Comparison of ENCODE assay signal across 15 cellular contexts in genomic region chr12:40168001-40168400, GRCh38. TPM values are rescaled to one million over a fixed set of nuclear protein-coding genes. Genes with fewer than 3 reads are reported as not detected.
DNase-seq lines count a peak whose midpoint lies in the region; ATAC-seq, FAIRE-seq and TF ChIP-seq lines count a peak whose summit lies in the region.
"Had no signal": no experiment of that assay in that cellular context is flagged by ENCODE, and none has a peak within 500 bp of the region (broad histone marks: within the 10 kb centered on the region; RNA-seq: fewer than 3 reads in every experiment).

No MANE protein-coding gene starts in this region.

- peaks cover 11% of the 10 kb centered on the region for H3K36me3 Mint-ChIP-seq in activated CD8-positive, alpha-beta memory T cell treated with anti-CD3 and anti-CD28 coated beads, Interleukin-2, amount 10 ng/mL, durations not matched to agents 7 days and 5 days
- H3K36me3 Mint-ChIP-seq in stimulated activated naive B cell treated with anti-CD40 and anti-IgM and Interleukin-4, amounts not matched to agents 10 μg/mL and 1 μg/mL and 100 μg/mL, for 72 hours = peaks cover 7 to 14% of the 10 kb centered on the region in 2 donors

- TF ChIP-seq EP300 in HepG2 (IDR thresholded peaks at IDR 0.05; ENCODE audit: low read depth in 2 of 2, low read length in 2 of 2) (no peak), HepG2 (CRISPR knock-in tag; IDR thresholded peaks at IDR 0.05; ENCODE audit: borderline replicate concordance) (no peak)

- H3K4me2 ChIP-seq in HepG2 (ENCODE audit: low read depth, low read length) = no peak overlapping the region

- peaks cover 11% of the 10 kb centered on the region for H3K9me3 Mint-ChIP-seq in activated CD8-positive, alpha-beta memory T cell treated with anti-CD3 and anti-CD28 coated beads, Interleukin-2, amount 10 ng/mL, durations not matched to agents 7 days and 5 days (ENCODE audit: low read depth)
- H3K9me3 Mint-ChIP-seq in stimulated activated naive B cell treated with anti-CD40 and anti-IgM and Interleukin-4, amounts not matched to agents 10 μg/mL and 1 μg/mL and 100 μg/mL, for 72 hours = peaks cover 6 to 9% of the 10 kb centered on the region in 2 donors

- H3K9ac ChIP-seq in HepG2 (ENCODE audit: insufficient read depth, low read depth, low read length) = no peak overlapping the region
- H3K9ac ChIP-seq: KMS-11 had no signal

- no peak overlapping the region for H3K27ac ChIP-seq in HepG2 (ENCODE audit: extremely low read length, insufficient read depth, low read length)
- H3K27ac ChIP-seq: KMS-11, thyroid gland had no signal

- H3K27me3 ChIP-seq in HepG2 (ENCODE audit: control insufficient read depth in 1 of 2, insufficient read depth in 2 of 2, low read length in 2 of 2) = no peaks in the 10 kb centered on the region
- H3K27me3 ChIP-seq: thyroid gland had no signal

- H3K4me3 ChIP-seq in HepG2 (replicated peaks in 1 of 3; ENCODE audit: insufficient read depth in 1 of 3, low read depth in 2 of 3, low read length in 3 of 3) = no peak overlapping the region
- H3K4me3 ChIP-seq: thyroid gland had no signal

- H3K4me3 Mint-ChIP-seq in activated CD8-positive, alpha-beta memory T cell treated with anti-CD3 and anti-CD28 coated beads, Interleukin-2, amount 10 ng/mL, durations not matched to agents 7 days and 5 days = peak overlapping the region; percentile 9
- peak overlapping the region; percentile 41 to 44 for H3K4me3 Mint-ChIP-seq in stimulated activated naive B cell treated with anti-CD40 and anti-IgM and Interleukin-4, amounts not matched to agents 10 μg/mL and 1 μg/mL and 100 μg/mL, for 72 hours

- peaks cover 7% of the 10 kb centered on the region for H3K27me3 Mint-ChIP-seq in activated CD8-positive, alpha-beta memory T cell treated with anti-CD3 and anti-CD28 coated beads, Interleukin-2, amount 10 ng/mL, durations not matched to agents 7 days and 5 days
- H3K27me3 Mint-ChIP-seq in stimulated activated naive B cell treated with anti-CD40 and anti-IgM and Interleukin-4, amounts not matched to agents 10 μg/mL and 1 μg/mL and 100 μg/mL, for 72 hours = no peaks in the 10 kb centered on the region

- no peak for TF ChIP-seq CTCF in HepG2 (CRISPR knock-in tag; IDR thresholded peaks at IDR 0.05)

- BruUV-seq in HepG2 (replicated peaks; lab: Mats Ljungman, UMichigan) = no TSS peak

- ATAC-seq in activated CD8-positive, alpha-beta memory T cell treated with anti-CD3 and anti-CD28 coated beads, Interleukin-2, amount 10 ng/mL, durations not matched to agents 7 days and 5 days = no peak
- ATAC-seq in HG02588 (IDR thresholded peaks at IDR 0.05; ENCODE audit: unreplicated experiment) (peak; percentile 52), HG03354 (IDR thresholded peaks at IDR 0.05; ENCODE audit: poor library complexity, severe bottlenecking, unreplicated experiment) (peak; percentile 63), HepG2 (no peak)
- peak; percentile 40 to 52 for ATAC-seq in stimulated activated naive B cell treated with anti-CD40 and anti-IgM and Interleukin-4, amounts not matched to agents 10 μg/mL and 1 μg/mL and 100 μg/mL, for 72 hours (replicated peaks)

- intact Hi-C loops in HepG2 (cut with micrococcal nuclease; ENCODE audit: unreplicated experiment) = no loop called here

- H3K79me2 ChIP-seq in HepG2 (ENCODE audit: insufficient read depth, low read length) = no peaks in the 10 kb centered on the region

- no peak for FAIRE-seq in HepG2 (lab: Jason Lieb, UNC)
- FAIRE-seq: A204.1, H1 had no signal

- no peaks in the 10 kb centered on the region for H3K4me1 ChIP-seq in HepG2 (ENCODE audit: insufficient read depth, low read length)
- H3K4me1 ChIP-seq: thyroid gland had no signal

- no peak for TF ChIP-seq POLR2A in HepG2 (IDR thresholded peaks at IDR 0.05; ENCODE audit: insufficient read depth in 1 of 2, low read depth in 2 of 2, low read length in 2 of 2)

- no peak for TF ChIP-seq RAD21 in HepG2 (CRISPR knock-in tag; IDR thresholded peaks at IDR 0.05)

- peaks cover 8% of the 10 kb centered on the region; the same call in 1 of the 2 replicates for H3K9me3 ChIP-seq in HepG2 (ENCODE audit: low read length)
- H3K9me3 ChIP-seq: thyroid gland had no signal

- H3K4me1 Mint-ChIP-seq in activated CD8-positive, alpha-beta memory T cell treated with anti-CD3 and anti-CD28 coated beads, Interleukin-2, amount 10 ng/mL, durations not matched to agents 7 days and 5 days = peaks cover 16% of the 10 kb centered on the region
- H3K4me1 Mint-ChIP-seq in stimulated activated naive B cell treated with anti-CD40 and anti-IgM and Interleukin-4, amounts not matched to agents 10 μg/mL and 1 μg/mL and 100 μg/mL, for 72 hours = peaks cover 15 to 46% of the 10 kb centered on the region in 2 donors

- WGBS in HepG2 (ENCODE audit: low lambda C conversion rate) = 18% methylated on average over 3 of the region's 3 CpGs

- no peak overlapping the region for H3K27ac Mint-ChIP-seq in activated CD8-positive, alpha-beta memory T cell treated with anti-CD3 and anti-CD28 coated beads, Interleukin-2, amount 10 ng/mL, durations not matched to agents 7 days and 5 days
- H3K27ac Mint-ChIP-seq in stimulated activated naive B cell treated with anti-CD40 and anti-IgM and Interleukin-4, amounts not matched to agents 10 μg/mL and 1 μg/mL and 100 μg/mL, for 72 hours = peak overlapping the region; percentile 68

- DNase-seq in activated CD8-positive, alpha-beta memory T cell treated with anti-CD3 and anti-CD28 coated beads, Interleukin-2, amount 10 ng/mL, durations not matched to agents 7 days and 5 days = no peak
- no peak for DNase-seq in activated CD8-positive, alpha-beta memory T cell treated with anti-CD3 and anti-CD28 coated beads, Interleukin-2, amount 50 U/mL, for 4 hours
- DNase-seq in stimulated activated naive B cell treated with anti-CD40 and anti-IgM and Interleukin-4, amounts not matched to agents 10 μg/mL and 1 μg/mL and 100 μg/mL, for 72 hours = no peak
- no peak for DNase-seq in HT-29 (ENCODE audit: low spot score)
- DNase-seq in ecto neural progenitor cell (ENCODE audit: low spot score) = no peak
- no peak for DNase-seq in HepG2 (ENCODE audit: low spot score)
- DNase-seq: activated CD4-positive, alpha-beta T cell treated with anti-CD3 and anti-CD28 coated beads, Interleukin-2, amount 50 U/mL, for 4 hours; DND-41; NCI-H748 treated with DMSO at 0.1 percent for 48 hours; thyroid gland had no signal

- CTCF ChIA-PET in activated CD8-positive, alpha-beta memory T cell treated with anti-CD3 and anti-CD28 coated beads, Interleukin-2, amount 10 ng/mL, durations not matched to agents 7 days and 5 days (lab: Charles Lee) = no interaction called here
- CTCF ChIA-PET in HepG2 (lab: Yijun Ruan, JAX; ENCODE audit: low intra/inter-chr PET ratio, low total read pairs) = no interaction called here

- no peaks in the 10 kb centered on the region for H3K36me3 ChIP-seq in HepG2 (replicated peaks in 1 of 2; ENCODE audit: control insufficient read depth in 1 of 2, insufficient read depth in 2 of 2, low read length in 2 of 2)
- H3K36me3 ChIP-seq: thyroid gland had no signal

- in situ Hi-C loops in HepG2 (cut with HindIII; ENCODE audit: extremely low pct_ligation_motif_present, low pct_unique_long_range_greater_than_20kb) = no loop called here

- no peak overlapping the region for H2AFZ ChIP-seq in HepG2 (ENCODE audit: low read length)

- POLR2A ChIA-PET in HepG2 (lab: Yijun Ruan, JAX) = no interaction called here

- H4K20me1 ChIP-seq in HepG2 (ENCODE audit: insufficient read depth, low read length) = no peaks in the 10 kb centered on the region

TF ChIP-seq in HepG2, 621 proteins besides CTCF, POLR2A, EP300 and RAD21 (continues in another document):
- TF ChIP-seq KAT2B (IDR thresholded peaks at IDR 0.05; ENCODE audit: borderline replicate concordance, low read depth, low read length) = no peak
- no peak for TF ChIP-seq SRSF9 (IDR thresholded peaks at IDR 0.05; ENCODE audit: borderline replicate concordance, insufficient read depth, low read depth, low read length, poor library complexity, severe bottlenecking)
- no peak for TF ChIP-seq ZNF20 (CRISPR knock-in tag; IDR thresholded peaks at IDR 0.05)
- TF ChIP-seq JDP2 (CRISPR knock-in tag; IDR thresholded peaks at IDR 0.05; ENCODE audit: borderline replicate concordance) = no peak
- TF ChIP-seq THYN1 (CRISPR knock-in tag; IDR thresholded peaks at IDR 0.05; ENCODE audit: borderline replicate concordance, low read depth) = no peak
- TF ChIP-seq POLR2AphosphoS5 (IDR thresholded peaks at IDR 0.05; ENCODE audit: low read depth, low read length) = no peak
- no peak for TF ChIP-seq SNAPC5 (CRISPR knock-in tag; IDR thresholded peaks at IDR 0.05; ENCODE audit: borderline replicate concordance)
- TF ChIP-seq MEIS2 (CRISPR knock-in tag; IDR thresholded peaks at IDR 0.05) = no peak
- TF ChIP-seq HOXA5 (CRISPR knock-in tag; IDR thresholded peaks at IDR 0.05) = no peak

RNA-seq across cellular contexts. Expression of gene LRRK2, which starts 56.8 kb away (rescaled TPM):
- total RNA-seq in activated CD8-positive, alpha-beta memory T cell treated with anti-CD3 and anti-CD28 coated beads, Interleukin-2, amount 10 ng/mL, durations not matched to agents 7 days and 5 days = under 1 TPM; 0.23 to 0.80 TPM
- total RNA-seq in HT-29 (2014; rRNA removed; shearing (Covaris generic)) = not detected in 2 replicates
- not detected in 2 replicates for total RNA-seq in HepG2 (2016; rRNA removed; fragmentation: Illumina TruSeq; extraction: Trizol)
- not detected in 2 replicates for total RNA-seq in HepG2 (2016; cell fraction: cytosol; rRNA removed; fragmentation: Illumina TruSeq; extraction: Trizol; ENCODE audit: low read depth)
- total RNA-seq in HepG2 (2016; cell fraction: insoluble cytoplasmic fraction; rRNA removed; fragmentation: Illumina TruSeq; extraction: Trizol) = not detected in 2 replicates
- not detected in 2 replicates for total RNA-seq in HepG2 (2016; cell fraction: membrane; rRNA removed; fragmentation: Illumina TruSeq; extraction: Trizol)
- total RNA-seq in HepG2 (2016; cell fraction: nucleus; rRNA removed; fragmentation: Illumina TruSeq; extraction: Trizol) = not detected in 2 replicates
- not detected in 2 replicates for polyA plus RNA-seq in HepG2 (2011; rRNA removed)
- polyA plus RNA-seq in HepG2 (2011; cell fraction: cytosol; rRNA removed) = not detected in 2 replicates
- polyA plus RNA-seq in HepG2 (2011; cell fraction: nucleus; rRNA removed) = 0.02 TPM in 2 replicates
- not detected in 2 replicates for polyA plus RNA-seq in HepG2 (2012)
- polyA plus RNA-seq in HepG2 (2016; cell fraction: cytosol; fragmentation: Illumina TruSeq; extraction: Trizol; ENCODE audit: low read depth) = not detected in 2 replicates
- not detected in 2 replicates for polyA plus RNA-seq in HepG2 (2016; cell fraction: insoluble cytoplasmic fraction; fragmentation: Illumina TruSeq; extraction: Trizol; ENCODE audit: low read depth)
- not detected in 2 replicates for polyA plus RNA-seq in HepG2 (2016; cell fraction: membrane; fragmentation: Illumina TruSeq; extraction: Trizol; ENCODE audit: low read depth)
- polyA plus RNA-seq in HepG2 (2016; cell fraction: nucleus; fragmentation: Illumina TruSeq; extraction: Trizol; ENCODE audit: insufficient read depth, low read depth) = not detected in 2 replicates
- polyA minus RNA-seq in HepG2 (2011; rRNA and poly(A)+ RNA removed; ENCODE audit: low replicate concordance) = 0.21 TPM in 1 of 2 replicates, not detected in the other
- not detected in 2 replicates for polyA minus RNA-seq in HepG2 (2011; cell fraction: cytosol; rRNA and poly(A)+ RNA removed)
- polyA minus RNA-seq in HepG2 (2011; cell fraction: nucleus; rRNA and poly(A)+ RNA removed) = not detected in 2 replicates

Comparison
In these comparisons a context has a peak if more than half of its experiments do, and no peak if none do; other contexts are left out.
1. ATAC-seq: peak in HG02588 (single experiment), HG03354 (single experiment) and stimulated activated naive B cell treated with anti-CD40 and anti-IgM and Interleukin-4, amounts not matched to agents 10 μg/mL and 1 μg/mL and 100 μg/mL, for 72 hours (2 of 2); none in activated CD8-positive, alpha-beta memory T cell treated with anti-CD3 and anti-CD28 coated beads, Interleukin-2, amount 10 ng/mL, durations not matched to agents 7 days and 5 days (single experiment) and HepG2 (single experiment).